11 cellular contexts compared by ENCODE assay signal in the genomic region with DNA sequence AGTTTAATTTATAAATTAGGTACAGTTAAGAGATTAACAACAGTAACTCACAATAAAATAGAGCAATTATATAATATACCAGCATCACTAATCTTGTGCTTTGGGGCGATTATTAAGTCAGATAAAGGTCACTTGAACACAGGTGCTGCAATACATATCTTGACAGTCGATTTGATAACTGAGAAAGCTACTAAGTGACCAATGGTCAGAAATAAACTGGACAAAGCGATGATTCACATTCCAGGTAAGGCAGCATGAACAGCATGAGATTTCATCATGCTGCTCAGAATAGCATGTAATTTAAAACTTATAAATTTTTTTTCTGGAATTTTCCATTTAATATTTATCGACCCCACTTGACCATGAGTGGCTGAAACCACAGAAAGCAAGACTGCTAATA. TPM values are rescaled to one million over a fixed set of nuclear protein-coding genes. Genes with fewer than 3 reads are reported as not detected.
"Had no signal": no experiment of that assay in that cellular context is flagged by ENCODE, and none has a peak within 500 bp of the region (broad histone marks: within the 10 kb centered on the region; RNA-seq: fewer than 3 reads in every experiment).

No MANE protein-coding gene starts in this region.

- H3K27ac Mint-ChIP-seq: HFFc6, IgD-negative memory B cell had no signal

- H3K27ac ChIP-seq: GM23248, HL-60 had no signal

- H3K9me3 Mint-ChIP-seq: HFFc6 had no signal

- H3K4me1 Mint-ChIP-seq: IgD-negative memory B cell had no signal

- H3K4me1 ChIP-seq: HAP-1 had no signal

- ATAC-seq: HCT116, HepG2 had no signal

- DNase-seq: GM23248, GOT3, H7, HFFc6, KBM-7 had no signal

- H3K9me3 ChIP-seq: HAP-1 had no signal

- H3K36me3 ChIP-seq: HAP-1 had no signal

- H3K4me3 ChIP-seq: GM23248, HAP-1 had no signal

- H2AFZ ChIP-seq: GM23248 had no signal

- H3K4me3 Mint-ChIP-seq: HFFc6, IgD-negative memory B cell had no signal

RNA-seq across cellular contexts. Expression of gene ADGRF5, which starts 15.9 kb away (rescaled TPM):
- total RNA-seq: H4, HepG2 had no signal
